30 cellular contexts compared by ENCODE assay signal in the genomic region with DNA sequence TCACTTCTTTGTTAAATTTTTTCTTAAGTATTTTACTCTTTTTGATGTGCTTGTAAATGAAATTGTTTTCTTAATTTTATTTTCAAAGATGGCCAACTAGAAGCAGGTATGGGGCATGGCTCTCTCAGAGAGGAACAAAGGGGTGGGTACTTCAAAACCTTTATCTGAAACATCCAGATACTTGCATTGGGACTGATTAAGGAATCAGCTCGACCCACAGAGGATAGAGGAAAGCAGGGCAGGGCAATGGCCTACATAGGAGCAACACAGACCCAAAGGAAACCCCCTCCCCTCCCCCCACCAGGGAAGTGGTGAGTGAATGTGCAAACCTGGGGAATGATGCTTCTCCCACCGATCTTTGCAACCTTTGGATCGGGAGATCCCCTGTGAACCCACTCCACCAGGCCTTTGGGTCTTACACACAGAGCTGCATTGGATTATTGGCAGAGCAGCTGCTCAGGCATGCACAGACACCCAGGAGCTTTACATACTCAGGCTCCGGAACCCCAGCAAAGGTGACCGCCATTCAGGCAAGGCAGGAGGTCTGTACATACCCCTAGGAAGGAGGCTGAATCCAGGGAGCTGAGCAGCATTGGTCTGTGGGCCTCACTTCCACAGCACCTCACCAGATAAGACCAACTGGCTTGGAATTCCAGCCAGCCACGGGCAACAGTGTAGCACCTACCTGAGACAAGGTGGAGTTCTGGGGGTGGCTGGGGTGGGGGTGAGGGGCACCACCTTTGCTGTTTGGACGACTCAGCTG. TPM values are rescaled to one million over a fixed set of nuclear protein-coding genes. Genes with fewer than 3 reads are reported as not detected.
DNase-seq lines count a peak whose midpoint lies in the region; ATAC-seq and FAIRE-seq lines count a peak whose summit lies in the region.
"Had no signal": no experiment of that assay in that cellular context is flagged by ENCODE, and none has a peak within 500 bp of the region (broad histone marks: within the 10 kb centered on the region; RNA-seq: fewer than 3 reads in every experiment).

No MANE protein-coding gene starts in this region.

- DNase-seq in activated naive CD8-positive, alpha-beta T cell treated with anti-CD3 and anti-CD28 coated beads for 36 hours = no peak
- no peak for DNase-seq in T-helper 17 cell
- no peak for DNase-seq in frontal cortex (ENCODE audit: low spot score in 2 of 2)
- no peak for DNase-seq in activated T-helper 2 cell treated with anti-CD3 and anti-CD28 coated beads, Interferon-gamma antibody, Interleukin-2, Interleukin-4, amounts not matched to agents 10 μg/mL and 5 μg/mL and 100 μg/mL, durations not matched to agents 14 hours and 24 hours and 36 hours (ENCODE audit: low spot score)
- DNase-seq in NCI-H2029 treated with DMSO at 0.1 percent for 48 hours (lab: John Stamatoyannopoulos, UW) = no peak
- DNase-seq: activated CD4-positive, alpha-beta T cell treated with anti-CD3 and anti-CD28 coated beads, Interleukin-2, amount 10 ng/mL, durations not matched to agents 24 days and 14 days; activated effector memory CD4-positive, alpha-beta T cell treated with Interleukin-2 at 50 U/mL for 16 hours; caudate nucleus; COR-L47; endodermal cell; esophagus squamous epithelium; H9; kidney glomerular epithelial cell; midbrain; MV-4-11; natural killer cell; NCI-H1436; NCI-H226; NCI-H526 treated with DMSO at 0.1 percent for 48 hours; nucleus accumbens; PC-9; right lobe of liver; spleen; stimulated activated CD4-positive, alpha-beta T cell treated with anti-CD3 and anti-CD28 coated beads, Interleukin-2, amount 100 ng/mL, for 24 hours had no signal

- intact Hi-C loops in activated T-helper 2 cell treated with anti-CD3 and anti-CD28 coated beads, Interferon-gamma antibody, Interleukin-2, Interleukin-4, amounts not matched to agents 10 μg/mL and 5 μg/mL and 100 μg/mL, durations not matched to agents 14 hours and 24 hours and 36 hours (cut with micrococcal nuclease) = no loop called here

- H3K9me3 Mint-ChIP-seq in activated naive CD8-positive, alpha-beta T cell (ENCODE audit: low read depth) = peaks cover 24% of the 10 kb centered on the region
- H3K9me3 Mint-ChIP-seq in activated naive CD8-positive, alpha-beta T cell treated with anti-CD3 and anti-CD28 coated beads for 36 hours = peaks cover 35% of the 10 kb centered on the region
- peaks cover 36% of the 10 kb centered on the region for H3K9me3 Mint-ChIP-seq in activated T-helper 2 cell treated with anti-CD3 and anti-CD28 coated beads, Interferon-gamma antibody, Interleukin-2, Interleukin-4, amounts not matched to agents 10 μg/mL and 5 μg/mL and 100 μg/mL, durations not matched to agents 14 hours and 24 hours and 36 hours

- no peak overlapping the region for H3K4me3 Mint-ChIP-seq in activated naive CD8-positive, alpha-beta T cell
- no peak overlapping the region for H3K4me3 Mint-ChIP-seq in activated naive CD8-positive, alpha-beta T cell treated with anti-CD3 and anti-CD28 coated beads for 36 hours
- no peak overlapping the region for H3K4me3 Mint-ChIP-seq in T-helper 17 cell
- no peak overlapping the region for H3K4me3 Mint-ChIP-seq in activated T-helper 2 cell treated with anti-CD3 and anti-CD28 coated beads, Interferon-gamma antibody, Interleukin-2, Interleukin-4, amounts not matched to agents 10 μg/mL and 5 μg/mL and 100 μg/mL, durations not matched to agents 14 hours and 24 hours and 36 hours (ENCODE audit: low read depth)
- H3K4me3 Mint-ChIP-seq: activated CD4-positive, alpha-beta T cell treated with anti-CD3 and anti-CD28 coated beads, Interleukin-2, amount 10 ng/mL, durations not matched to agents 24 days and 14 days; endodermal cell; H9; natural killer cell; T-helper 1 cell treated with Interleukin-12 subunit alpha and Interleukin-12 subunit beta and Interleukin-4 antibody, amounts not matched to agents 30 μg/mL and 1 μg/mL, for 36 hours had no signal

- H3K27ac Mint-ChIP-seq in activated naive CD8-positive, alpha-beta T cell = peak overlapping the region; percentile 78
- no peak overlapping the region for H3K27ac Mint-ChIP-seq in activated naive CD8-positive, alpha-beta T cell treated with anti-CD3 and anti-CD28 coated beads for 36 hours
- peak overlapping the region; percentile 100 for H3K27ac Mint-ChIP-seq in T-helper 17 cell
- no peak overlapping the region for H3K27ac Mint-ChIP-seq in activated T-helper 2 cell treated with anti-CD3 and anti-CD28 coated beads, Interferon-gamma antibody, Interleukin-2, Interleukin-4, amounts not matched to agents 10 μg/mL and 5 μg/mL and 100 μg/mL, durations not matched to agents 14 hours and 24 hours and 36 hours
- H3K27ac Mint-ChIP-seq: endodermal cell; H9; natural killer cell; T-helper 1 cell treated with Interleukin-12 subunit alpha and Interleukin-12 subunit beta and Interleukin-4 antibody, amounts not matched to agents 30 μg/mL and 1 μg/mL, for 36 hours had no signal

- no peaks in the 10 kb centered on the region for H3K27me3 Mint-ChIP-seq in activated naive CD8-positive, alpha-beta T cell
- no peaks in the 10 kb centered on the region for H3K27me3 Mint-ChIP-seq in activated naive CD8-positive, alpha-beta T cell treated with anti-CD3 and anti-CD28 coated beads for 36 hours
- no peaks in the 10 kb centered on the region for H3K27me3 Mint-ChIP-seq in T-helper 17 cell
- no peaks in the 10 kb centered on the region for H3K27me3 Mint-ChIP-seq in activated T-helper 2 cell treated with anti-CD3 and anti-CD28 coated beads, Interferon-gamma antibody, Interleukin-2, Interleukin-4, amounts not matched to agents 10 μg/mL and 5 μg/mL and 100 μg/mL, durations not matched to agents 14 hours and 24 hours and 36 hours (ENCODE audit: low read depth)
- H3K27me3 Mint-ChIP-seq: activated CD4-positive, alpha-beta T cell treated with anti-CD3 and anti-CD28 coated beads, Interleukin-2, amount 10 ng/mL, durations not matched to agents 24 days and 14 days had no signal

- H3K9me3 ChIP-seq in T-helper 17 cell (ENCODE audit: control insufficient read depth, low read length, poor library complexity, severe bottlenecking) = no peaks in the 10 kb centered on the region
- H3K9me3 ChIP-seq: esophagus squamous epithelium, gastroesophageal sphincter, prostate gland, right lobe of liver had no signal

- H3K4me1 Mint-ChIP-seq in activated naive CD8-positive, alpha-beta T cell (ENCODE audit: low read depth) = peaks cover 69% of the 10 kb centered on the region
- peaks cover 46% of the 10 kb centered on the region for H3K4me1 Mint-ChIP-seq in activated naive CD8-positive, alpha-beta T cell treated with anti-CD3 and anti-CD28 coated beads for 36 hours
- peaks cover 32% of the 10 kb centered on the region for H3K4me1 Mint-ChIP-seq in T-helper 17 cell
- H3K4me1 Mint-ChIP-seq in activated T-helper 2 cell treated with anti-CD3 and anti-CD28 coated beads, Interferon-gamma antibody, Interleukin-2, Interleukin-4, amounts not matched to agents 10 μg/mL and 5 μg/mL and 100 μg/mL, durations not matched to agents 14 hours and 24 hours and 36 hours (ENCODE audit: low read depth) = peaks cover 27% of the 10 kb centered on the region

- ATAC-seq in T-helper 17 cell (no peak), esophagus mucosa (peak; percentile 5)
- ATAC-seq: gastroesophageal sphincter, natural killer cell, right lobe of liver had no signal

- peaks cover 21% of the 10 kb centered on the region for H3K36me3 Mint-ChIP-seq in activated naive CD8-positive, alpha-beta T cell
- H3K36me3 Mint-ChIP-seq in activated naive CD8-positive, alpha-beta T cell treated with anti-CD3 and anti-CD28 coated beads for 36 hours = peaks cover 57% of the 10 kb centered on the region
- peaks cover 9% of the 10 kb centered on the region for H3K36me3 Mint-ChIP-seq in T-helper 17 cell (ENCODE audit: low read depth)
- H3K36me3 Mint-ChIP-seq in activated T-helper 2 cell treated with anti-CD3 and anti-CD28 coated beads, Interferon-gamma antibody, Interleukin-2, Interleukin-4, amounts not matched to agents 10 μg/mL and 5 μg/mL and 100 μg/mL, durations not matched to agents 14 hours and 24 hours and 36 hours (ENCODE audit: low read depth) = peaks cover 58% of the 10 kb centered on the region

- FAIRE-seq in frontal cortex (lab: Jason Lieb, UNC) = no peak

RNA-seq across cellular contexts. Expression of a gene that starts 3.0 kb away (rescaled TPM):
- 100 to 1,000 TPM; 260 to 274 TPM for total RNA-seq in activated naive CD8-positive, alpha-beta T cell treated with anti-CD3 and anti-CD28 coated beads for 36 hours
- total RNA-seq in T-helper 17 cell = 100 to 1,000 TPM; 165 to 182 TPM
- 0.48 TPM for total RNA-seq in esophagus mucosa
- not detected for total RNA-seq in frontal cortex
- 367 and 374 TPM in 2 replicates for total RNA-seq in activated T-helper 2 cell treated with anti-CD3 and anti-CD28 coated beads, Interferon-gamma antibody, Interleukin-2, Interleukin-4, amounts not matched to agents 10 μg/mL and 5 μg/mL and 100 μg/mL, durations not matched to agents 14 hours and 24 hours and 36 hours
- total RNA-seq: LHCN-M2, PC-9 had no signal

Comparison
In these comparisons a context has a peak if more than half of its experiments do, and no peak if none do; other contexts are left out.
1. H3K27ac Mint-ChIP-seq: peak in activated naive CD8-positive, alpha-beta T cell (single experiment) and T-helper 17 cell (single experiment); none in activated naive CD8-positive, alpha-beta T cell treated with anti-CD3 and anti-CD28 coated beads for 36 hours (single experiment) and activated T-helper 2 cell treated with anti-CD3 and anti-CD28 coated beads, Interferon-gamma antibody, Interleukin-2, Interleukin-4, amounts not matched to agents 10 μg/mL and 5 μg/mL and 100 μg/mL, durations not matched to agents 14 hours and 24 hours and 36 hours (single experiment).
2. RNA of a gene that starts 3.0 kb away (total RNA-seq): 367 to 374 TPM in activated T-helper 2 cell treated with anti-CD3 and anti-CD28 coated beads, Interferon-gamma antibody, Interleukin-2, Interleukin-4, amounts not matched to agents 10 μg/mL and 5 μg/mL and 100 μg/mL, durations not matched to agents 14 hours and 24 hours and 36 hours, 260 to 274 TPM in activated naive CD8-positive, alpha-beta T cell treated with anti-CD3 and anti-CD28 coated beads for 36 hours and 165 to 182 TPM in T-helper 17 cell; 0.48 TPM in esophagus mucosa (single experiment) and not detected in frontal cortex (single experiment); every median in the first group is over 100 times any median in the second.